In genomic region chr17:40699359-40699758, GRCh38 we compare ENCODE assay signal across 19 cellular contexts. TPM values are rescaled to one million over a fixed set of nuclear protein-coding genes. Genes with fewer than 3 reads are reported as not detected.
DNase-seq lines count a peak whose midpoint lies in the region; ATAC-seq and TF ChIP-seq lines count a peak whose summit lies in the region.
"Had no signal": no experiment of that assay in that cellular context is flagged by ENCODE, and none has a peak within 500 bp of the region (broad histone marks: within the 10 kb centered on the region; RNA-seq: fewer than 3 reads in every experiment).

No MANE protein-coding gene starts in this region.

- H3K9me3 ChIP-seq in gastroesophageal sphincter (no peaks in the 10 kb centered on the region), osteoblast (ENCODE audit: low read depth, low read length) (no peaks in the 10 kb centered on the region), vagina (no peaks in the 10 kb centered on the region)

- H3K79me2 ChIP-seq in osteoblast (ENCODE audit: insufficient read depth, low read length), result no peaks in the 10 kb centered on the region

- 38 to 44% methylated on average over 3 to 9 of the region's 9 CpGs for WGBS in gastroesophageal sphincter (ENCODE audit: low coverage in 1 of 2), 2 donors

- POLR2A ChIA-PET in activated CD4-positive, alpha-beta memory T cell treated with anti-CD3 and anti-CD28 coated beads for 36 hours (lab: Charles Lee), result no interaction called here

- H3K4me2 ChIP-seq in osteoblast (ENCODE audit: insufficient read depth, low read length), result no peak overlapping the region

- H3K9me3 Mint-ChIP-seq in activated CD4-positive, alpha-beta memory T cell treated with anti-CD3 and anti-CD28 coated beads for 36 hours, result no peaks in the 10 kb centered on the region
- H3K9me3 Mint-ChIP-seq: CD4-positive, CD25-positive, alpha-beta regulatory T cell had no signal

- no peak overlapping the region for H3K27ac Mint-ChIP-seq in activated CD4-positive, alpha-beta memory T cell treated with anti-CD3 and anti-CD28 coated beads for 36 hours
- H3K27ac Mint-ChIP-seq: CD4-positive, CD25-positive, alpha-beta regulatory T cell had no signal

- ATAC-seq in left ventricle myocardium superior (peak; percentile 18), gastroesophageal sphincter (peak; percentile 53)

- H3K36me3 Mint-ChIP-seq in activated CD4-positive, alpha-beta memory T cell treated with anti-CD3 and anti-CD28 coated beads for 36 hours, result no peaks in the 10 kb centered on the region
- H3K36me3 Mint-ChIP-seq: CD4-positive, CD25-positive, alpha-beta regulatory T cell had no signal

- H3K4me3 ChIP-seq in gastroesophageal sphincter, result no peak overlapping the region
- no peak overlapping the region for H3K4me3 ChIP-seq in osteoblast (ENCODE audit: insufficient read depth, low read length)
- no peak overlapping the region for H3K4me3 ChIP-seq in vagina

- H3K36me3 ChIP-seq in gastroesophageal sphincter, result no peaks in the 10 kb centered on the region
- no peaks in the 10 kb centered on the region for H3K36me3 ChIP-seq in osteoblast (ENCODE audit: insufficient read depth, low read length)
- H3K36me3 ChIP-seq in vagina, result no peaks in the 10 kb centered on the region

- H3K27ac ChIP-seq in gastroesophageal sphincter, result no peak overlapping the region
- no peak overlapping the region for H3K27ac ChIP-seq in osteoblast (ENCODE audit: low read depth, low read length)
- H3K27ac ChIP-seq in vagina, result peak overlapping the region; percentile 22

- no peak for TF ChIP-seq EP300 in gastroesophageal sphincter (IDR thresholded peaks at IDR 0.05)

- CTCF ChIA-PET in activated CD4-positive, alpha-beta memory T cell treated with anti-CD3 and anti-CD28 coated beads for 36 hours (lab: Charles Lee), result no interaction called here

- intact Hi-C loops in left ventricle myocardium superior (cut with micrococcal nuclease), result no loop called here
- intact Hi-C loops in cardiac septum (cut with DNase I), result no loop called here
- intact Hi-C loops in vagina (cut with DNase I), result no loop called here
- intact Hi-C loops in activated CD4-positive, alpha-beta memory T cell treated with anti-CD3 and anti-CD28 coated beads for 36 hours (cut with micrococcal nuclease), result no loop called here

- H3K4me1 Mint-ChIP-seq in activated CD4-positive, alpha-beta memory T cell treated with anti-CD3 and anti-CD28 coated beads for 36 hours (ENCODE audit: low read depth), result no peaks in the 10 kb centered on the region

- H2AFZ ChIP-seq in osteoblast (ENCODE audit: low read length), result peak overlapping the region; percentile 28

- no peak overlapping the region for H3K4me3 Mint-ChIP-seq in activated CD4-positive, alpha-beta memory T cell treated with anti-CD3 and anti-CD28 coated beads for 36 hours
- H3K4me3 Mint-ChIP-seq: CD4-positive, CD25-positive, alpha-beta regulatory T cell had no signal

- TF ChIP-seq CTCF in gastroesophageal sphincter (IDR thresholded peaks at IDR 0.05) (no peak), osteoblast (IDR thresholded peaks at IDR 0.05; ENCODE audit: extremely low read depth, low read depth, low read length) (no peak), vagina (IDR thresholded peaks at IDR 0.05) (no peak)

- peaks cover 59% of the 10 kb centered on the region for H3K27me3 ChIP-seq in gastroesophageal sphincter
- peaks cover 64% of the 10 kb centered on the region for H3K27me3 ChIP-seq in osteoblast (ENCODE audit: insufficient read depth, low read length)
- H3K27me3 ChIP-seq in vagina, result no peaks in the 10 kb centered on the region

- no peak for TF ChIP-seq POLR2A in gastroesophageal sphincter (IDR thresholded peaks at IDR 0.05)
- TF ChIP-seq POLR2A in vagina (IDR thresholded peaks at IDR 0.05), result no peak

- DNase-seq in left ventricle myocardium superior (no peak), cardiac septum (ENCODE audit: low spot score) (no peak), osteoblast (ENCODE audit: insufficient read length, low spot score, missing footprints) (peak; percentile 76), vagina (ENCODE audit: extremely low spot score in 2 of 2) (no peak), NCI-H345 treated with DMSO at 0.1 percent for 48 hours (lab: John Stamatoyannopoulos, UW; ENCODE audit: unreplicated experiment) (no peak), OCI-M1 (lab: John Stamatoyannopoulos, UW) (no peak)
- DNase-seq in activated CD4-positive, alpha-beta memory T cell treated with anti-CD3 and anti-CD28 coated beads for 36 hours, result no peak
- DNase-seq: ACHN; Calu3; CD4-positive, CD25-positive, alpha-beta regulatory T cell; DMS79; GDM1; GOT3; KBM-7; NCI-H1694; NCI-H82; SIG-M5 had no signal

- H3K4me1 ChIP-seq in gastroesophageal sphincter (peaks cover 0 to 11% (median 0%) of the 10 kb centered on the region in 3 donors), osteoblast (ENCODE audit: insufficient read depth, low read length) (no peaks in the 10 kb centered on the region), vagina (peaks cover 38% of the 10 kb centered on the region)

- H4K20me1 ChIP-seq in osteoblast (ENCODE audit: insufficient read depth, low read length), result no peaks in the 10 kb centered on the region

- H3K27me3 Mint-ChIP-seq in activated CD4-positive, alpha-beta memory T cell treated with anti-CD3 and anti-CD28 coated beads for 36 hours, result peaks cover 21% of the 10 kb centered on the region

RNA-seq across cellular contexts. Expression of gene KRT24, which starts 4.2 kb away (rescaled TPM):
- total RNA-seq in left ventricle myocardium superior (not detected), cardiac septum (not detected), gastroesophageal sphincter (10 to 100 TPM in 1 of 4 donors, 1 to 10 TPM in 2, not detected in 1; 1.1 to 14.7 (median 1.2) TPM), osteoblast (not detected in 2 replicates), vagina (1.5 TPM)
- not detected for total RNA-seq in activated CD4-positive, alpha-beta memory T cell treated with anti-CD3 and anti-CD28 coated beads for 36 hours
- total RNA-seq: CD4-positive, CD25-positive, alpha-beta regulatory T cell; NCI-H460 had no signal

RNA-seq across cellular contexts. Expression of gene KRT222, which starts 34.4 kb away (rescaled TPM):
- total RNA-seq in left ventricle myocardium superior, result not detected
- total RNA-seq in cardiac septum, result not detected
- total RNA-seq in gastroesophageal sphincter, result 10 to 100 TPM in 1 of 4 donors, 1 to 10 TPM in 2, under 1 TPM in 1; 0.94 to 17.8 (median 1.8) TPM
- under 0.01 TPM in 2 replicates for total RNA-seq in osteoblast
- not detected for total RNA-seq in vagina
- not detected for total RNA-seq in activated CD4-positive, alpha-beta memory T cell treated with anti-CD3 and anti-CD28 coated beads for 36 hours
- total RNA-seq: Calu3; CD4-positive, CD25-positive, alpha-beta regulatory T cell; NCI-H460 had no signal

RNA-seq across cellular contexts. Expression of gene SMARCE1, which starts 51.7 kb away (rescaled TPM):
- total RNA-seq in left ventricle myocardium superior (59.8 TPM), cardiac septum (77.7 TPM), gastroesophageal sphincter (100 to 1,000 TPM; 102 to 131 (median 109) TPM), osteoblast (101 and 107 TPM in 2 replicates), vagina (96.3 TPM)
- total RNA-seq in activated CD4-positive, alpha-beta memory T cell treated with anti-CD3 and anti-CD28 coated beads for 36 hours, result 100 to 1,000 TPM; 103 to 104 TPM

RNA-seq across cellular contexts. Expression of gene KRT25, which starts 55.8 kb away (rescaled TPM):
- total RNA-seq in left ventricle myocardium superior, result not detected
- total RNA-seq in cardiac septum, result not detected
- not detected for total RNA-seq in gastroesophageal sphincter
- not detected in 2 replicates for total RNA-seq in osteoblast
- total RNA-seq in vagina, result not detected
- total RNA-seq in activated CD4-positive, alpha-beta memory T cell treated with anti-CD3 and anti-CD28 coated beads for 36 hours, result not detected
- total RNA-seq: Calu3; CD4-positive, CD25-positive, alpha-beta regulatory T cell; NCI-H460 had no signal
